ENCODE assay signal across 31 cellular contexts in the genomic region with DNA sequence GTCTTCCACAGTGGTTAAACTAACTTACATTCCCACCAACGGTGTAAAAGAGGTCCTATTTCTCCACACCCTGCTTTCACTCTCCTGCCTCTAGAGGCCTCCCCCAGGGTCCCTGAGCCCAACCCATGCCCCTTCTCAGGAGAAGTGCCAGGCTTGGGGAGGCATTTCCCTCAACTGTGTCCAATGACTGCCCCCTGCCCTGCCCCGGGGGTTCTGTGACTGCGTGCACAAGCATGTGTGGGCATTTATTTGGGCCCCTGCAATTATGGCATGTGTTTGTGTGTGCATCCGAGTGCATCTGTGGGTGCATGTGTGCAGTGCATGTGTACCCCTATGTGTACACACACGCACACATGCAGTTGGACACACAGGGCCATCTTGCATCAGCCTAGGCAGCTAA. TPM values are rescaled to one million over a fixed set of nuclear protein-coding genes. Genes with fewer than 3 reads are reported as not detected.
"Had no signal": no experiment of that assay in that cellular context is flagged by ENCODE, and none has a peak within 500 bp of the region (broad histone marks: within the 10 kb centered on the region; RNA-seq: fewer than 3 reads in every experiment).

No MANE protein-coding gene starts in this region.

- H3K27ac ChIP-seq: adrenal gland, body of pancreas, cardiac muscle cell, colonic mucosa, dorsolateral prefrontal cortex, gastrocnemius medialis, left ventricle myocardium inferior, parathyroid adenoma, right atrium auricular region, uterus, VCaP had no signal

- ATAC-seq: activated CD4-positive, CD25-positive, alpha-beta regulatory T cell treated with anti-CD3 and anti-CD28 coated beads, Interleukin-2, amount 50 U/mL, for 24 hours; body of pancreas; gastrocnemius medialis; mucosa of descending colon had no signal

- H3K4me3 ChIP-seq: adrenal gland, body of pancreas, cardiac muscle cell, colonic mucosa, dorsolateral prefrontal cortex, gastrocnemius medialis, left ventricle myocardium inferior, lung, mucosa of descending colon, right atrium auricular region, uterus had no signal

- H3K9me3 Mint-ChIP-seq: activated naive CD4-positive, alpha-beta T cell treated with anti-CD3 and anti-CD28 coated beads for 36 hours; activated T-helper 1 cell treated with anti-CD3 and anti-CD28 coated beads, Interleukin-12 subunit alpha, Interleukin-12 subunit beta, Interleukin-2, Interleukin-4 antibody, amounts not matched to agents 30 ng/mL and 10 ng/mL and 1 ng/mL, durations not matched to agents 14 hours and 24 hours and 36 hours; T-helper 1 cell treated with Interleukin-12 subunit alpha and Interleukin-12 subunit beta and Interleukin-4 antibody, amounts not matched to agents 30 μg/mL and 1 μg/mL, for 36 hours had no signal

- H3K36me3 ChIP-seq: adrenal gland, cardiac muscle cell, colonic mucosa, gastrocnemius medialis, left ventricle myocardium inferior, right atrium auricular region, uterus had no signal

- H3K4me3 Mint-ChIP-seq: activated naive CD4-positive, alpha-beta T cell treated with anti-CD3 and anti-CD28 coated beads for 36 hours; activated naive CD8-positive, alpha-beta T cell treated with anti-CD3 and anti-CD28 coated beads for 36 hours; activated T-helper 1 cell treated with anti-CD3 and anti-CD28 coated beads, Interleukin-12 subunit alpha, Interleukin-12 subunit beta, Interleukin-2, Interleukin-4 antibody, amounts not matched to agents 30 ng/mL and 10 ng/mL and 1 ng/mL, durations not matched to agents 14 hours and 24 hours and 36 hours; nephron progenitor cell; T-helper 1 cell treated with Interleukin-12 subunit alpha and Interleukin-12 subunit beta and Interleukin-4 antibody, amounts not matched to agents 30 μg/mL and 1 μg/mL, for 36 hours had no signal

- H3K27ac Mint-ChIP-seq: activated naive CD4-positive, alpha-beta T cell treated with anti-CD3 and anti-CD28 coated beads for 36 hours; activated naive CD8-positive, alpha-beta T cell treated with anti-CD3 and anti-CD28 coated beads for 36 hours; activated T-helper 1 cell treated with anti-CD3 and anti-CD28 coated beads, Interleukin-12 subunit alpha, Interleukin-12 subunit beta, Interleukin-2, Interleukin-4 antibody, amounts not matched to agents 30 ng/mL and 10 ng/mL and 1 ng/mL, durations not matched to agents 14 hours and 24 hours and 36 hours; nephron progenitor cell; T-helper 1 cell treated with Interleukin-12 subunit alpha and Interleukin-12 subunit beta and Interleukin-4 antibody, amounts not matched to agents 30 μg/mL and 1 μg/mL, for 36 hours had no signal

- H3K27me3 ChIP-seq: adrenal gland, body of pancreas, colonic mucosa, gastrocnemius medialis, right atrium auricular region, uterus had no signal

- H2AFZ ChIP-seq: parathyroid adenoma had no signal

- H3K9me3 ChIP-seq: body of pancreas, colonic mucosa, gastrocnemius medialis, right atrium auricular region, uterus had no signal

- H3K9ac ChIP-seq: parathyroid adenoma had no signal

- H3K4me1 Mint-ChIP-seq: activated naive CD8-positive, alpha-beta T cell treated with anti-CD3 and anti-CD28 coated beads for 36 hours had no signal

- H3K27me3 Mint-ChIP-seq: activated naive CD8-positive, alpha-beta T cell treated with anti-CD3 and anti-CD28 coated beads for 36 hours had no signal

- DNase-seq: activated CD4-positive, alpha-beta T cell treated with anti-CD3 and anti-CD28 coated beads for 48 hours; activated CD4-positive, alpha-beta T cell treated with anti-CD3 and anti-CD28 coated beads, Interleukin-2, amount 50 U/mL, for 48 hours; activated effector memory CD4-positive, alpha-beta T cell treated with anti-CD3 and anti-CD28 coated beads, Interleukin-2, amount 50 U/mL, for 16 hours; activated naive CD4-positive, alpha-beta T cell treated with anti-CD3 and anti-CD28 coated beads for 36 hours; activated naive CD8-positive, alpha-beta T cell treated with anti-CD3 and anti-CD28 coated beads for 36 hours; adrenal gland; aorta; body of pancreas; cerebellar nuclear complex; colonic mucosa; effector memory CD4-positive, alpha-beta T cell; erythroblast; gastrocnemius medialis; glutamatergic neuron; left ventricle myocardium inferior; mesendoderm; mucosa of descending colon; nephron progenitor cell; stimulated activated CD4-positive, alpha-beta T cell treated with anti-CD3 and anti-CD28 coated beads, Interleukin-2, amount 100 ng/mL, for 48 hours; stimulated activated naive CD4-positive, alpha-beta T cell treated with Interleukin-2 at 50 U/mL for 16 hours; T-helper 9 cell; uterus had no signal

- H3K4me1 ChIP-seq: adrenal gland, body of pancreas, colonic mucosa, gastrocnemius medialis, left ventricle myocardium inferior, parathyroid adenoma, right atrium auricular region, uterus had no signal

RNA-seq across cellular contexts. Expression of a gene that starts 57.3 kb away (rescaled TPM):
- total RNA-seq: activated naive CD4-positive, alpha-beta T cell treated with anti-CD3 and anti-CD28 coated beads for 36 hours; activated naive CD8-positive, alpha-beta T cell treated with anti-CD3 and anti-CD28 coated beads for 36 hours; activated T-helper 1 cell treated with anti-CD3 and anti-CD28 coated beads, Interleukin-12 subunit alpha, Interleukin-12 subunit beta, Interleukin-2, Interleukin-4 antibody, amounts not matched to agents 30 ng/mL and 10 ng/mL and 1 ng/mL, durations not matched to agents 14 hours and 24 hours and 36 hours; cardiac muscle cell had no signal
- polyA plus RNA-seq: cardiac muscle cell had no signal
